ENCODE assay signal across 18 cellular contexts in genomic region chr7:66301737-66302136, GRCh38.
"Had no signal": no experiment of that assay in that cellular context is flagged by ENCODE, and none has a peak within 500 bp of the region (broad histone marks: within the 10 kb centered on the region; RNA-seq: fewer than 3 reads in every experiment).

No MANE protein-coding gene starts in this region.

- DNase-seq: activated CD4-positive, CD25-positive, alpha-beta regulatory T cell; activated effector memory CD4-positive, alpha-beta T cell treated with anti-CD3 and anti-CD28 coated beads, Interleukin-2, amount 50 U/mL, for 16 hours; activated T-cell treated with anti-CD3 and anti-CD28 coated beads, Interleukin-2, amount 50 U/mL, for 1 hour; amygdala; erythroblast; foreskin fibroblast; head of caudate nucleus; islet precursor cell; mesenchymal stem cell; stimulated activated CD4-positive, alpha-beta T cell treated with anti-CD3 and anti-CD28 coated beads, Interleukin-15, amount 100 ng/mL, for 24 hours; stimulated activated CD4-positive, alpha-beta T cell treated with anti-CD3 and anti-CD28 coated beads, Interleukin-4, amount 100 ng/mL, for 24 hours; stomach; T-helper 2 cell had no signal

- H3K27me3 ChIP-seq: stomach had no signal

- H3K4me3 ChIP-seq: stomach, thoracic aorta had no signal

- ATAC-seq: activated naive CD4-positive, alpha-beta T cell treated with anti-CD3 and anti-CD28 coated beads, Interleukin-2, amount 50 U/mL, for 72 hours; left lobe of liver had no signal

- H3K27ac ChIP-seq: stomach, thoracic aorta had no signal

- H3K4me3 Mint-ChIP-seq: brain, nephron had no signal

- H3K36me3 Mint-ChIP-seq: activated naive CD4-positive, alpha-beta T cell treated with anti-CD3 and anti-CD28 coated beads, Interleukin-2, amount 50 U/mL, for 72 hours had no signal

- H3K27ac Mint-ChIP-seq: activated naive CD4-positive, alpha-beta T cell treated with anti-CD3 and anti-CD28 coated beads, Interleukin-2, amount 50 U/mL, for 72 hours; brain had no signal

- H3K36me3 ChIP-seq: stomach, thoracic aorta had no signal
